20 cellular contexts compared by ENCODE assay signal in the genomic region with DNA sequence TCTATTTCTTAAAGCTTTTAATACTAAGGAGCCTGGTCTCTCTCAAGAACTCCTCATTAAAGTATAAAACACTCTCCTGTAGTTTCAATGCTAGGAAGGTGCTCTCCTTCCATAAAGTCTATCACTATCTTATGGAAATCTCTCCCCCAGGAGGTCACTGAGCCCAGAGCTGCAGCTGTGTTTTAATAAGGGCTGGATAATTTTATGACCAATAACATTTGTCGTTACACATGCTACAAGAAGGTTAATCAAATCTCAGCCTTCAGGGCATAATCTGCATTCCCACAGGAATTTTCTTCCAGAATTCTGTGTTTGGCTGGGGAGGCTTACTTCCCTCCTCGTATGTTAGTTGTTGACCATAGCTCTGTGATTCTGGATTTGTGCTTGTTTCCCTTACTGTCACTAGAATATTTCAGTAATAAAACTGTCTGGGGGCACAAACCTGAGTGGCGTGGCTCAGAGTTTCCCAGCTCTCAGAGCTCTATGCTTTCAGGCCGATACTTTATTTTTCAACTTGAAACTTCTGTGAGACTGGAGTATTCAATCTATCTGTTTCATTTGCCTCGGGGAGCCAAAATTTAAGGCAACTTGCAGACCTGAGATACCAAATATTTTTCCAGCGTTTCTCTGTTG.
DNase-seq lines count a peak whose midpoint lies in the region; ATAC-seq, FAIRE-seq and TF ChIP-seq lines count a peak whose summit lies in the region.
"Had no signal": no experiment of that assay in that cellular context is flagged by ENCODE, and none has a peak within 500 bp of the region (broad histone marks: within the 10 kb centered on the region; RNA-seq: fewer than 3 reads in every experiment).

No MANE protein-coding gene starts in this region.

- H3K27me3 Mint-ChIP-seq in mesothelial cell of epicardium (ENCODE audit: low read depth) = peaks cover 16% of the 10 kb centered on the region
- peaks cover 20% of the 10 kb centered on the region for H3K27me3 Mint-ChIP-seq in CD8-positive, alpha-beta T cell (ENCODE audit: low read depth)

- H3K9me3 Mint-ChIP-seq in mesothelial cell of epicardium = no peaks in the 10 kb centered on the region
- H3K9me3 Mint-ChIP-seq in CD8-positive, alpha-beta T cell = no peaks in the 10 kb centered on the region
- H3K9me3 Mint-ChIP-seq: activated naive CD8-positive, alpha-beta T cell treated with anti-CD3 and anti-CD28 coated beads, Interleukin-2, amount 10 ng/mL, durations not matched to agents 7 days and 5 days; H9; naive thymus-derived CD8-positive, alpha-beta T cell had no signal

- peak overlapping the region; percentile 36 for H3K27ac Mint-ChIP-seq in mesothelial cell of epicardium
- H3K27ac Mint-ChIP-seq in CD8-positive, alpha-beta T cell = no peak overlapping the region
- H3K27ac Mint-ChIP-seq: activated naive CD8-positive, alpha-beta T cell treated with anti-CD3 and anti-CD28 coated beads, Interleukin-2, amount 10 ng/mL, durations not matched to agents 7 days and 5 days; naive thymus-derived CD8-positive, alpha-beta T cell had no signal

- H3K79me2 ChIP-seq in SK-N-SH (ENCODE audit: insufficient read depth) (no peaks in the 10 kb centered on the region), K562 (ENCODE audit: control insufficient read depth, insufficient read depth, low read length) (no peaks in the 10 kb centered on the region)

- TF ChIP-seq CTCF in SK-N-SH (IDR thresholded peaks at IDR 0.05) (no peak), K562 (IDR thresholded peaks at IDR 0.05 in 2 of 3, conservative IDR thresholded peaks at IDR 0.05 in 1 of 3; ENCODE audit: insufficient read depth in 2 of 3, low read depth in 1 of 3, low read length in 3 of 3) (no peak), mesothelial cell of epicardium (IDR thresholded peaks at IDR 0.05; ENCODE audit: unreplicated experiment) (no peak), thoracic aorta (IDR thresholded peaks at IDR 0.05) (no peak)
- no peak for TF ChIP-seq CTCF in CD8-positive, alpha-beta T cell (IDR thresholded peaks at IDR 0.05)

- TF ChIP-seq RAD21 in SK-N-SH (IDR thresholded peaks at IDR 0.05; ENCODE audit: low read length) = no peak
- no peak for TF ChIP-seq RAD21 in K562 (CRISPR knock-in tag; conservative IDR thresholded peaks at IDR 0.05 in 1 of 2, IDR thresholded peaks at IDR 0.05 in 1 of 2)

- no TSS peak for BruUV-seq in K562 (replicated peaks; lab: Mats Ljungman, UMichigan)

- ATAC-seq in SK-N-SH treated with all-trans-retinoic acid at 6 μM for 48 hours (no peak), K562 (no peak), thoracic aorta (ENCODE audit: insufficient number of reproducible peaks, low FRiP score, low read depth) (no peak), GM21381 (IDR thresholded peaks at IDR 0.05; ENCODE audit: unreplicated experiment) (no peak)
- no peak for ATAC-seq in CD8-positive, alpha-beta T cell
- ATAC-seq: foreskin keratinocyte; naive thymus-derived CD8-positive, alpha-beta T cell; Right ventricle myocardium inferior had no signal

- no peak overlapping the region for H3K4me3 Mint-ChIP-seq in mesothelial cell of epicardium
- no peak overlapping the region for H3K4me3 Mint-ChIP-seq in CD8-positive, alpha-beta T cell
- H3K4me3 Mint-ChIP-seq: activated naive CD8-positive, alpha-beta T cell treated with anti-CD3 and anti-CD28 coated beads, Interleukin-2, amount 10 ng/mL, durations not matched to agents 7 days and 5 days; H9; naive thymus-derived CD8-positive, alpha-beta T cell had no signal

- DNase-seq in SK-N-SH (peak; percentile 42), K562 (ENCODE audit: extremely low read depth in 1 of 4, low spot score in 3 of 4) (no peak), mesothelial cell of epicardium (ENCODE audit: low spot score in 2 of 2, unreplicated experiment in 2 of 2) (no peak), thoracic aorta (ENCODE audit: low spot score) (no peak), retina (no peak)
- no peak for DNase-seq in CD8-positive, alpha-beta T cell
- DNase-seq: activated CD4-positive, alpha-beta T cell treated with anti-CD3 and anti-CD28 coated beads, Interleukin-2, amount 50 U/mL, for 1 hour; activated naive CD8-positive, alpha-beta T cell treated with anti-CD3 and anti-CD28 coated beads, Interleukin-2, amount 10 ng/mL, durations not matched to agents 7 days and 5 days; DMS79; foreskin keratinocyte; H9; kidney; naive thymus-derived CD8-positive, alpha-beta T cell; NCI-H1105 treated with DMSO at 0.1 percent for 48 hours; NCI-H2081 treated with DMSO at 0.1 percent for 48 hours; NCI-H510A had no signal

- no peaks in the 10 kb centered on the region for H3F3A ChIP-seq in SK-N-SH (replicated peaks; ENCODE audit: insufficient read depth)

- no peaks in the 10 kb centered on the region for H3K9me2 ChIP-seq in SK-N-SH

- H3K4me2 ChIP-seq in SK-N-SH (no peak overlapping the region), K562 (ENCODE audit: insufficient read depth, low read length) (no peak overlapping the region)

- FAIRE-seq in K562 (lab: Jason Lieb, UNC) = no peak
- FAIRE-seq: kidney had no signal

- in situ Hi-C loops in K562 (cut with MboI) = no loop called here

- no peak for TF ChIP-seq POLR2A in K562 (conservative IDR thresholded peaks at IDR 0.05)

- H3K9ac ChIP-seq in SK-N-SH (no peak overlapping the region), K562 (ENCODE audit: insufficient read depth in 1 of 2, low read depth in 2 of 2, low read length in 2 of 2) (no peak overlapping the region)

- H3K9me1 ChIP-seq in K562 (ENCODE audit: control insufficient read depth, insufficient read depth, low read length) = no peaks in the 10 kb centered on the region

- no peaks in the 10 kb centered on the region for H4K20me1 ChIP-seq in SK-N-SH (ENCODE audit: insufficient read depth)
- H4K20me1 ChIP-seq in K562 (replicated peaks; ENCODE audit: control insufficient read depth, insufficient read depth, low read length) = no peaks in the 10 kb centered on the region

- intact Hi-C loops in K562 (cut with micrococcal nuclease) = no loop called here
- intact Hi-C loops in CD8-positive, alpha-beta T cell (cut with DNase I, micrococcal nuclease) = no loop called here

- 46% methylated on average over 6 of the region's 6 CpGs for WGBS in SK-N-SH (ENCODE audit: low lambda C conversion rate)
- 0% methylated on average over 6 of the region's 6 CpGs for WGBS in K562 (ENCODE audit: insufficient coverage, low coverage, missing lambda C conversion rate)

- H3K4me1 ChIP-seq in SK-N-SH (ENCODE audit: control insufficient read depth in 1 of 2, insufficient read depth in 2 of 2, low read depth in 1 of 2, low read length in 1 of 2) (peaks cover 0 to 38% of the 10 kb centered on the region in 2 experiments; a peak in 2 of 4 replicates), K562 (replicated peaks in 1 of 2; ENCODE audit: control insufficient read depth in 2 of 2, insufficient read depth in 2 of 2, low read length in 2 of 2) (no peaks in the 10 kb centered on the region), thoracic aorta (ENCODE audit: control insufficient read depth in 1 of 2, low read depth in 2 of 2) (peaks cover 14 to 35% of the 10 kb centered on the region in 2 donors)
- H3K4me1 ChIP-seq in CD8-positive, alpha-beta T cell (ENCODE audit: insufficient read depth, low read length) = no peaks in the 10 kb centered on the region
- H3K4me1 ChIP-seq: foreskin keratinocyte had no signal

- H3K4me1 Mint-ChIP-seq in mesothelial cell of epicardium = peaks cover 17% of the 10 kb centered on the region
- H3K4me1 Mint-ChIP-seq in CD8-positive, alpha-beta T cell (ENCODE audit: low read depth) = no peaks in the 10 kb centered on the region
- H3K4me1 Mint-ChIP-seq: naive thymus-derived CD8-positive, alpha-beta T cell had no signal

- TF ChIP-seq EP300 in SK-N-SH (IDR thresholded peaks at IDR 0.05; ENCODE audit: borderline replicate concordance in 1 of 2, low read depth in 1 of 2, low read length in 1 of 2) (peak in 1 of 2 experiments; percentile 80; a peak in 2 of 4 replicates), K562 (IDR thresholded peaks at IDR 0.05; ENCODE audit: low read length) (no peak)

- H3K36me3 Mint-ChIP-seq in mesothelial cell of epicardium = no peaks in the 10 kb centered on the region
- no peaks in the 10 kb centered on the region for H3K36me3 Mint-ChIP-seq in CD8-positive, alpha-beta T cell
- H3K36me3 Mint-ChIP-seq: activated naive CD8-positive, alpha-beta T cell treated with anti-CD3 and anti-CD28 coated beads, Interleukin-2, amount 10 ng/mL, durations not matched to agents 7 days and 5 days; naive thymus-derived CD8-positive, alpha-beta T cell had no signal

- no peaks in the 10 kb centered on the region for H3K36me3 ChIP-seq in SK-N-SH (replicated peaks in 1 of 2; ENCODE audit: control insufficient read depth in 1 of 2, insufficient read depth in 2 of 2, low read length in 1 of 2)
- no peaks in the 10 kb centered on the region for H3K36me3 ChIP-seq in K562 (ENCODE audit: control insufficient read depth, insufficient read depth, low read length)
- H3K36me3 ChIP-seq in thoracic aorta = no peaks in the 10 kb centered on the region
- H3K36me3 ChIP-seq in CD8-positive, alpha-beta T cell (ENCODE audit: insufficient read depth, low read length) = no peaks in the 10 kb centered on the region

- H3K27ac ChIP-seq in SK-N-SH (ENCODE audit: low read depth in 2 of 2, low read length in 1 of 2) = peak overlapping the region in 1 of 2 experiments; percentile 73; a peak in 2 of 4 replicates
- H3K27ac ChIP-seq in K562 (ENCODE audit: extremely low read depth, low read depth, low read length) = no peak overlapping the region
- peak overlapping the region; percentile 38 to 54 for H3K27ac ChIP-seq in thoracic aorta
- H3K27ac ChIP-seq in CD8-positive, alpha-beta T cell (ENCODE audit: low read depth, low read length) = no peak overlapping the region
- H3K27ac ChIP-seq: 22Rv1, foreskin keratinocyte had no signal

- no peak overlapping the region for H3K4me3 ChIP-seq in SK-N-SH (ENCODE audit: low read depth in 2 of 2, low read length in 1 of 2)
- H3K4me3 ChIP-seq in K562 = no peak overlapping the region
- peak overlapping the region; percentile 41 for H3K4me3 ChIP-seq in thoracic aorta
- H3K4me3 ChIP-seq in CD8-positive, alpha-beta T cell (ENCODE audit: low read depth, low read length) = no peak overlapping the region

- H3K27me3 ChIP-seq in SK-N-SH (ENCODE audit: insufficient read depth) (no peaks in the 10 kb centered on the region), K562 (ENCODE audit: control insufficient read depth in 2 of 2, insufficient read depth in 2 of 2, low read length in 2 of 2) (peaks cover 0 to 17% of the 10 kb centered on the region in 2 experiments; a peak in 2 of 5 replicates), thoracic aorta (replicated peaks; ENCODE audit: insufficient read depth) (no peaks in the 10 kb centered on the region)
- peaks cover 6% of the 10 kb centered on the region for H3K27me3 ChIP-seq in CD8-positive, alpha-beta T cell (ENCODE audit: insufficient read depth, low read length)

- no peak overlapping the region for H2AFZ ChIP-seq in SK-N-SH (ENCODE audit: low read depth)
- no peak overlapping the region for H2AFZ ChIP-seq in K562 (ENCODE audit: low read depth, low read length)

- H3K9me3 ChIP-seq in SK-N-SH = no peaks in the 10 kb centered on the region
- H3K9me3 ChIP-seq in K562 (replicated peaks; ENCODE audit: control insufficient read depth, insufficient read depth, low read depth, low read length) = no peaks in the 10 kb centered on the region
- no peaks in the 10 kb centered on the region for H3K9me3 ChIP-seq in thoracic aorta
- H3K9me3 ChIP-seq in CD8-positive, alpha-beta T cell (ENCODE audit: low read length) = no peaks in the 10 kb centered on the region

- POLR2A ChIA-PET in SK-N-SH (lab: Yijun Ruan, JAX) = interaction anchor here (1.2 to 1.6 kb wide), 3 partner anchors 9 to 75 kb away, joined by 3 to 5 read pairs (median 4); no protein-coding TSS in a partner anchor
- POLR2A ChIA-PET in K562 (lab: Yijun Ruan, JAX) = no interaction called here
- POLR2A ChIA-PET in CD8-positive, alpha-beta T cell (lab: Charles Lee) = interaction anchor here (0.5 kb wide), 1 partner anchor 248 kb away, joined by 9 read pairs; no protein-coding TSS in a partner anchor

- CTCF ChIA-PET in SK-N-SH (lab: Yijun Ruan, JAX) (interaction anchor here (0.6 to 1.3 kb wide), 5 partner anchors 12 to 247 kb away, joined by 3 to 5 read pairs (median 3); no protein-coding TSS in a partner anchor), K562 (lab: Yijun Ruan, JAX; ENCODE audit: low intra/inter-chr PET ratio) (no interaction called here)
- CTCF ChIA-PET in CD8-positive, alpha-beta T cell (lab: Charles Lee) = no interaction called here

Comparison
In these comparisons a context has a peak if more than half of its experiments do, and no peak if none do; other contexts are left out.
1. H3K27ac ChIP-seq: peak in thoracic aorta (2 of 2); none in K562 (single experiment) and CD8-positive, alpha-beta T cell (single experiment).